Comparison of ENCODE assay signal across 1 cellular context in genomic region chr1:60564856-60565445, GRCh38.
TF ChIP-seq lines count a peak whose summit lies in the region.

No MANE protein-coding gene starts in this region.

TF ChIP-seq in HCT116, 20 proteins besides CTCF, POLR2A, EP300 and RAD21 (continued from another document):
- no peak for TF ChIP-seq POLR2AphosphoS5 (IDR thresholded peaks at IDR 0.05; ENCODE audit: low read depth, low read length)
- no peak for TF ChIP-seq ELF1 (IDR thresholded peaks at IDR 0.05; ENCODE audit: borderline replicate concordance, low read depth)
- TF ChIP-seq FOSL1 (IDR thresholded peaks at IDR 0.05; ENCODE audit: low read depth) = no peak
- no peak for TF ChIP-seq TCF7L2 (IDR thresholded peaks at IDR 0.05; ENCODE audit: borderline replicate concordance, extremely low read depth, insufficient read depth, insufficient read length)
- TF ChIP-seq EZH2 (IDR thresholded peaks at IDR 0.05) = no peak
- no peak for TF ChIP-seq ATF3 (IDR thresholded peaks at IDR 0.05)
- no peak for TF ChIP-seq YY1 (IDR thresholded peaks at IDR 0.05; ENCODE audit: extremely low read depth, insufficient replicate concordance, low read depth, low read length)
- no peak for TF ChIP-seq CBX3 (IDR thresholded peaks at IDR 0.05; ENCODE audit: low read depth)
- no peak for TF ChIP-seq EZH2phosphoT487 (IDR thresholded peaks at IDR 0.05; ENCODE audit: borderline replicate concordance)
- TF ChIP-seq SRF (IDR thresholded peaks at IDR 0.05; ENCODE audit: low read depth) = no peak
